In genomic region chr17:40903129-40903847, GRCh38 we compare ENCODE assay signal across 9 cellular contexts. TPM values are rescaled to one million over a fixed set of nuclear protein-coding genes. Genes with fewer than 3 reads are reported as not detected.
DNase-seq lines count a peak whose midpoint lies in the region; ATAC-seq, FAIRE-seq and TF ChIP-seq lines count a peak whose summit lies in the region.
"Had no signal": no experiment of that assay in that cellular context is flagged by ENCODE, and none has a peak within 500 bp of the region (broad histone marks: within the 10 kb centered on the region; RNA-seq: fewer than 3 reads in every experiment).

No MANE protein-coding gene starts in this region.

- H3K36me3 Mint-ChIP-seq in T-helper 2 cell treated with Interferon-gamma antibody and Interleukin-4, amounts not matched to agents 5 μg/mL and 100 μg/mL, for 36 hours (ENCODE audit: low read depth) = no peaks in the 10 kb centered on the region

- H3K79me2 ChIP-seq in ACC112 (ENCODE audit: control insufficient read depth, insufficient read depth, low read length, unreplicated experiment) = no peaks in the 10 kb centered on the region

- DNase-seq in HCEC 1CT (peak; percentile 65), RCC 7860 (ENCODE audit: low spot score) (peak; percentile 98), H7 (no peak), ascending aorta (ENCODE audit: low spot score in 2 of 2) (no peak)
- DNase-seq in T-helper 2 cell treated with Interferon-gamma antibody and Interleukin-4, amounts not matched to agents 5 μg/mL and 100 μg/mL, for 36 hours (ENCODE audit: low spot score) = no peak

- no peak overlapping the region for H3K4me3 Mint-ChIP-seq in T-helper 2 cell treated with Interferon-gamma antibody and Interleukin-4, amounts not matched to agents 5 μg/mL and 100 μg/mL, for 36 hours
- H3K4me3 Mint-ChIP-seq: T-helper 1 cell treated with Interleukin-12 subunit alpha and Interleukin-12 subunit beta and Interleukin-4 antibody, amounts not matched to agents 30 μg/mL and 1 μg/mL, for 36 hours had no signal

- peaks cover 23% of the 10 kb centered on the region for H3K27me3 Mint-ChIP-seq in T-helper 2 cell treated with Interferon-gamma antibody and Interleukin-4, amounts not matched to agents 5 μg/mL and 100 μg/mL, for 36 hours (ENCODE audit: low read depth)

- no peaks in the 10 kb centered on the region for H3K27me3 ChIP-seq in ACC112 (ENCODE audit: insufficient read depth, low read length)
- H3K27me3 ChIP-seq in H7 (ENCODE audit: control insufficient read depth, insufficient read depth, low read length) = no peaks in the 10 kb centered on the region
- no peaks in the 10 kb centered on the region for H3K27me3 ChIP-seq in ascending aorta

- H2AFZ ChIP-seq in ACC112 (ENCODE audit: low read length, unreplicated experiment) = peak overlapping the region; percentile 19

- H3K9me3 ChIP-seq in ascending aorta = no peaks in the 10 kb centered on the region

- no peaks in the 10 kb centered on the region for H3K9me3 Mint-ChIP-seq in T-helper 2 cell treated with Interferon-gamma antibody and Interleukin-4, amounts not matched to agents 5 μg/mL and 100 μg/mL, for 36 hours
- H3K9me3 Mint-ChIP-seq: T-helper 1 cell treated with Interleukin-12 subunit alpha and Interleukin-12 subunit beta and Interleukin-4 antibody, amounts not matched to agents 30 μg/mL and 1 μg/mL, for 36 hours had no signal

- peak; percentile 98 for FAIRE-seq in RCC 7860 (lab: Jason Lieb, UNC)
- FAIRE-seq in islet of Langerhans (lab: Jason Lieb, UNC) = peak; percentile 96

- H3K4me3 ChIP-seq in ACC112 (ENCODE audit: low read depth, low read length) = peak overlapping the region; percentile 31; the same call in 1 of the 2 replicates
- no peak overlapping the region for H3K4me3 ChIP-seq in H7 (ENCODE audit: insufficient read depth, low read depth, low read length)
- H3K4me3 ChIP-seq in ascending aorta = no peak overlapping the region

- peaks cover 8% of the 10 kb centered on the region for H3K4me1 Mint-ChIP-seq in T-helper 2 cell treated with Interferon-gamma antibody and Interleukin-4, amounts not matched to agents 5 μg/mL and 100 μg/mL, for 36 hours (ENCODE audit: low read depth)

- no peak overlapping the region for H3K27ac Mint-ChIP-seq in T-helper 2 cell treated with Interferon-gamma antibody and Interleukin-4, amounts not matched to agents 5 μg/mL and 100 μg/mL, for 36 hours
- H3K27ac Mint-ChIP-seq: T-helper 1 cell treated with Interleukin-12 subunit alpha and Interleukin-12 subunit beta and Interleukin-4 antibody, amounts not matched to agents 30 μg/mL and 1 μg/mL, for 36 hours had no signal

- no peak for TF ChIP-seq CTCF in ascending aorta (IDR thresholded peaks at IDR 0.05)

- intact Hi-C loops in ascending aorta (cut with DNase I) = no loop called here

- H3K36me3 ChIP-seq in ACC112 (ENCODE audit: insufficient read depth, low read length) (no peaks in the 10 kb centered on the region), H7 (replicated peaks; ENCODE audit: control insufficient read depth, insufficient read depth, low read length) (no peaks in the 10 kb centered on the region), ascending aorta (no peaks in the 10 kb centered on the region)

- peaks cover 22% of the 10 kb centered on the region for H3K4me1 ChIP-seq in ACC112 (ENCODE audit: control insufficient read depth, insufficient read depth, low read length, unreplicated experiment)
- no peaks in the 10 kb centered on the region for H3K4me1 ChIP-seq in ascending aorta

- H3K27ac ChIP-seq in ACC112 (ENCODE audit: low read depth, low read length) = peak overlapping the region; percentile 73
- H3K27ac ChIP-seq in ascending aorta = no peak overlapping the region

- no peak for ATAC-seq in HG02571 (IDR thresholded peaks at IDR 0.05; ENCODE audit: unreplicated experiment)

RNA-seq across cellular contexts. Expression of gene KRT20, which starts 18.2 kb away (rescaled TPM):
- total RNA-seq in H7 (2014; rRNA removed; shearing (Covaris generic)) = not detected in 2 replicates
- not detected for total RNA-seq in ascending aorta

RNA-seq across cellular contexts. Expression of gene KRT23, which starts 34.2 kb away (rescaled TPM):
- not detected in 2 replicates for total RNA-seq in H7 (2014; rRNA removed; shearing (Covaris generic))
- not detected for total RNA-seq in ascending aorta

RNA-seq across cellular contexts. Expression of gene KRT12, which starts 36.3 kb away (rescaled TPM):
- not detected in 2 replicates for total RNA-seq in H7 (2014; rRNA removed; shearing (Covaris generic))
- not detected for total RNA-seq in ascending aorta

Comparison
In these comparisons a context has a peak if more than half of its experiments do, and no peak if none do; other contexts are left out.
1. DNase-seq: peak in HCEC 1CT (single experiment) and RCC 7860 (single experiment); none in T-helper 2 cell treated with Interferon-gamma antibody and Interleukin-4, amounts not matched to agents 5 μg/mL and 100 μg/mL, for 36 hours (single experiment), H7 (single experiment) and ascending aorta (0 of 2).